ENCODE assay signal across 18 cellular contexts in genomic region chr1:3060601-3061551, GRCh38. TPM values are rescaled to one million over a fixed set of nuclear protein-coding genes. Genes with fewer than 3 reads are reported as not detected.
DNase-seq lines count a peak whose midpoint lies in the region; ATAC-seq, FAIRE-seq and TF ChIP-seq lines count a peak whose summit lies in the region.
"Had no signal": no experiment of that assay in that cellular context is flagged by ENCODE, and none has a peak within 500 bp of the region (broad histone marks: within the 10 kb centered on the region; RNA-seq: fewer than 3 reads in every experiment).

No MANE protein-coding gene starts in this region.

- no peak for DNase-seq in A549 (ENCODE audit: low read depth in 1 of 2, low spot score in 1 of 2)
- peak; percentile 16 for DNase-seq in GM12891 (ENCODE audit: insufficient read length, low spot score)
- DNase-seq in astrocyte of the hippocampus (ENCODE audit: low read depth, low spot score) = peak; percentile 66
- peak; percentile 83 for DNase-seq in mesenteric fat pad (ENCODE audit: low spot score)
- no peak for DNase-seq in brain microvascular endothelial cell
- no peak for DNase-seq in pons (ENCODE audit: low spot score)
- DNase-seq: activated CD4-positive, alpha-beta T cell treated with anti-CD3 and anti-CD28 coated beads for 48 hours; activated T-cell treated with anti-CD3 and anti-CD28 coated beads for 4 hours; DMS 273 treated with DMSO at 0.1 percent for 48 hours; NCI-H1105 treated with DMSO at 0.1 percent for 48 hours; NCI-H2171; SHP77 had no signal

- in situ Hi-C loops in brain microvascular endothelial cell (cut with HindIII; ENCODE audit: low pct_ligation_motif_present, low sequenced_read_pairs) = loop anchor here (25.0 kb wide), 1 partner anchor 351 kb away; no protein-coding TSS in a partner anchor

- H3K4me3 ChIP-seq in A549 (no peak overlapping the region), brain microvascular endothelial cell (ENCODE audit: low read depth, low read length) (no peak overlapping the region)

- peak; percentile 33 to 52; a peak in 2 of 6 replicates for ATAC-seq in A549
- ATAC-seq in GM18907 (IDR thresholded peaks at IDR 0.05; ENCODE audit: unreplicated experiment) = no peak
- no peak for ATAC-seq in HG03520 (IDR thresholded peaks at IDR 0.05; ENCODE audit: unreplicated experiment)

- no peak for TF ChIP-seq RAD21 in A549 (conservative IDR thresholded peaks at IDR 0.05 in 1 of 2, IDR thresholded peaks at IDR 0.05 in 1 of 2)

- POLR2A ChIA-PET in A549 (lab: Yijun Ruan, JAX) = no interaction called here

- TF ChIP-seq EP300 in A549 (IDR thresholded peaks at IDR 0.05) = no peak

- TF ChIP-seq CTCF in A549 (IDR thresholded peaks at IDR 0.05) (no peak), brain microvascular endothelial cell (IDR thresholded peaks at IDR 0.05; ENCODE audit: low read depth, low read length, missing control alignments) (no peak)

- FAIRE-seq in A549 (lab: Jason Lieb, UNC) (no peak), GM12891 (lab: Jason Lieb, UNC) (no peak)

- CTCF ChIA-PET in A549 (lab: Yijun Ruan, JAX) = no interaction called here

- H3K27me3 ChIP-seq in brain microvascular endothelial cell (replicated peaks) = peaks cover 41% of the 10 kb centered on the region

- 48% methylated on average over 8 of the region's 15 CpGs for WGBS in A549 (ENCODE audit: missing lambda C conversion rate)

- no peaks in the 10 kb centered on the region for H3K4me1 ChIP-seq in A549
- H3K4me1 ChIP-seq: parathyroid adenoma had no signal

- H3K4me2 ChIP-seq in A549 = no peak overlapping the region
- H3K4me2 ChIP-seq: KMS-11 had no signal

- H3K9me3 ChIP-seq in A549 = no peaks in the 10 kb centered on the region

- no peak for TF ChIP-seq POLR2A in A549 (IDR thresholded peaks at IDR 0.05; ENCODE audit: low read length)
- no peak for TF ChIP-seq POLR2A in GM12891 (IDR thresholded peaks at IDR 0.05; ENCODE audit: low read depth, low read length)

- no peaks in the 10 kb centered on the region for H3K36me3 ChIP-seq in brain microvascular endothelial cell (replicated peaks)

- no peak overlapping the region for H3K27ac ChIP-seq in A549
- no peak overlapping the region for H3K27ac ChIP-seq in brain microvascular endothelial cell
- H3K27ac ChIP-seq: epithelial cell of prostate, KMS-11, parathyroid adenoma had no signal

TF ChIP-seq in A549, 52 proteins besides CTCF, POLR2A, EP300 and RAD21 (continues in another document):
- TF ChIP-seq RFX5 (IDR thresholded peaks at IDR 0.05) (no peak), HOXB13 (CRISPR knock-in tag; IDR thresholded peaks at IDR 0.05; ENCODE audit: low read depth) (no peak), POLR2AphosphoS2 (conservative IDR thresholded peaks at IDR 0.05; ENCODE audit: low read length) (no peak), HOXB5 (CRISPR knock-in tag; IDR thresholded peaks at IDR 0.05) (no peak), ZSCAN20 (CRISPR knock-in tag; IDR thresholded peaks at IDR 0.05) (no peak), ESRRA (IDR thresholded peaks at IDR 0.05; ENCODE audit: borderline replicate concordance, low read length) (no peak), FOSL2 (IDR thresholded peaks at IDR 0.05) (no peak), FOSL2 (CRISPR knock-in tag; IDR thresholded peaks at IDR 0.05) (no peak), BCL3 (IDR thresholded peaks at IDR 0.05) (no peak), FOSB (CRISPR knock-in tag; IDR thresholded peaks at IDR 0.05) (no peak), BHLHE40 (IDR thresholded peaks at IDR 0.05; ENCODE audit: low read depth, low read length) (no peak), ELK1 (IDR thresholded peaks at IDR 0.05; ENCODE audit: low read depth, low read length) (no peak)

TF ChIP-seq in GM12891, 5 proteins besides CTCF, POLR2A, EP300 and RAD21:
- TF ChIP-seq POLR2AphosphoS5 (IDR thresholded peaks at IDR 0.05; ENCODE audit: low read depth, low read length) (no peak), POU2F2 (IDR thresholded peaks at IDR 0.05; ENCODE audit: low read depth, low read length) (no peak), SPI1 (IDR thresholded peaks at IDR 0.05; ENCODE audit: low read depth, low read length) (no peak), PAX5 (IDR thresholded peaks at IDR 0.05; ENCODE audit: insufficient read depth, low read length, severe bottlenecking) (no peak)
TF ChIP-seq in GM12891: peak in this region for 0.

RNA-seq across cellular contexts. Expression of gene PRDM16, which starts 8.1 kb away (rescaled TPM):
- polyA plus RNA-seq in A549 (2011; rRNA removed) = 0.03 and 0.04 TPM in 2 replicates
- polyA plus RNA-seq in A549 (2012; cell fraction: cytosol; rRNA removed) = 0.08 and 0.22 TPM in 2 replicates
- polyA plus RNA-seq in A549 (2012; cell fraction: nucleus; rRNA removed) = 0.26 and 0.40 TPM in 2 replicates
- polyA plus RNA-seq in A549 (2017; fragmentation: RNase III; extraction: RNeasy Plus Mini Kit Qiagen cat#74134 plus additional on column Dnase treatment) = 0.15 to 0.35 TPM (median 0.25 TPM) in 3 replicates
- polyA minus RNA-seq in A549 (2011; rRNA and poly(A)+ RNA removed) = 0.04 and 0.15 TPM in 2 replicates
- polyA plus RNA-seq in GM12891 (2012; ENCODE audit: low read depth, missing spikeins) = 0.15 TPM
- total RNA-seq in mesenteric fat pad = 3.9 TPM

RNA-seq across cellular contexts. Expression of gene ACTRT2, which starts 39.6 kb away (rescaled TPM):
- polyA plus RNA-seq in A549 (2011; rRNA removed) (not detected in 2 replicates), A549 (2017; fragmentation: RNase III; extraction: RNeasy Plus Mini Kit Qiagen cat#74134 plus additional on column Dnase treatment) (not detected in 3 replicates)
- polyA plus RNA-seq in A549 (2012; cell fraction: cytosol; rRNA removed) = not detected in 2 replicates
- polyA plus RNA-seq in A549 (2012; cell fraction: nucleus; rRNA removed) = not detected in 2 replicates
- not detected in 2 replicates for polyA minus RNA-seq in A549 (2011; rRNA and poly(A)+ RNA removed)
- not detected for polyA plus RNA-seq in GM12891 (2012; ENCODE audit: low read depth, missing spikeins)
- not detected for total RNA-seq in mesenteric fat pad
- polyA plus RNA-seq: BJ had no signal

Comparison
In these comparisons a context has a peak if more than half of its experiments do, and no peak if none do; other contexts are left out.
1. ATAC-seq: peak in A549 (2 of 2); none in GM18907 (single experiment) and HG03520 (single experiment).
2. DNase-seq: peak in GM12891 (single experiment), astrocyte of the hippocampus (single experiment) and mesenteric fat pad (single experiment); none in A549 (0 of 2), brain microvascular endothelial cell (single experiment) and pons (single experiment).